ENCODE assay signal across 20 cellular contexts in genomic region chr2:136243638-136244557, GRCh38.
DNase-seq lines count a peak whose midpoint lies in the region; ATAC-seq and TF ChIP-seq lines count a peak whose summit lies in the region.
"Had no signal": no experiment of that assay in that cellular context is flagged by ENCODE, and none has a peak within 500 bp of the region (broad histone marks: within the 10 kb centered on the region; RNA-seq: fewer than 3 reads in every experiment).

No MANE protein-coding gene starts in this region.

- H3K4me1 Mint-ChIP-seq in activated CD8-positive, alpha-beta T cell treated with anti-CD3 and anti-CD28 coated beads for 36 hours (ENCODE audit: low read depth): peaks cover 35% of the 10 kb centered on the region
- peaks cover 50 to 87% (median 79%) of the 10 kb centered on the region in 3 donors for H3K4me1 Mint-ChIP-seq in naive B cell
- H3K4me1 Mint-ChIP-seq in stimulated activated naive B cell treated with anti-CD40 and anti-IgM and Interleukin-4, amounts not matched to agents 10 μg/mL and 1 μg/mL and 100 μg/mL, for 72 hours: peaks cover 54 to 97% of the 10 kb centered on the region in 2 donors

- ATAC-seq in left ventricle myocardium superior (peak; percentile 15), right cardiac atrium (no peak), naive B cell (ENCODE audit: low read depth in 2 of 2) (no peak)
- no peak for ATAC-seq in activated CD8-positive, alpha-beta T cell treated with anti-CD3 and anti-CD28 coated beads for 36 hours
- ATAC-seq in stimulated activated naive B cell treated with anti-CD40 and anti-IgM and Interleukin-4, amounts not matched to agents 10 μg/mL and 1 μg/mL and 100 μg/mL, for 72 hours (replicated peaks): no peak
- ATAC-seq: activated CD4-positive, alpha-beta T cell treated with anti-CD3 and anti-CD28 coated beads for 36 hours; Panc1 had no signal

- H3K4me1 ChIP-seq in right cardiac atrium (ENCODE audit: control insufficient read depth, insufficient read depth, low read length): peaks cover 3% of the 10 kb centered on the region

- TF ChIP-seq CTCF in activated CD8-positive, alpha-beta T cell treated with anti-CD3 and anti-CD28 coated beads for 36 hours (IDR thresholded peaks at IDR 0.05): no peak

- peak overlapping the region; percentile 9 for H3K27ac Mint-ChIP-seq in activated CD8-positive, alpha-beta T cell treated with anti-CD3 and anti-CD28 coated beads for 36 hours
- H3K27ac Mint-ChIP-seq in naive B cell: peak overlapping the region; percentile 33 to 98 (median 92)
- peak overlapping the region; percentile 95 for H3K27ac Mint-ChIP-seq in stimulated activated naive B cell treated with anti-CD40 and anti-IgM and Interleukin-4, amounts not matched to agents 10 μg/mL and 1 μg/mL and 100 μg/mL, for 72 hours
- H3K27ac Mint-ChIP-seq: stimulated activated naive CD8-positive, alpha-beta T cell treated with anti-CD3 and anti-CD28 coated beads, Interleukin-15, Interleukin-2, amounts not matched to agents 100 ng/mL and 50 ng/mL, for 24 hours had no signal

- no peak overlapping the region for H3K4me3 ChIP-seq in right cardiac atrium (ENCODE audit: low read length)
- H3K4me3 ChIP-seq: dorsolateral prefrontal cortex, lung had no signal

- CTCF ChIA-PET in activated CD8-positive, alpha-beta T cell treated with anti-CD3 and anti-CD28 coated beads for 36 hours (lab: Charles Lee): interaction anchor here (0.7 kb wide), 1 partner anchor 32 kb away, joined by 4 read pairs; no protein-coding TSS in a partner anchor

- H3K27me3 Mint-ChIP-seq in activated CD8-positive, alpha-beta T cell treated with anti-CD3 and anti-CD28 coated beads for 36 hours: no peaks in the 10 kb centered on the region
- no peaks in the 10 kb centered on the region for H3K27me3 Mint-ChIP-seq in naive B cell
- no peaks in the 10 kb centered on the region for H3K27me3 Mint-ChIP-seq in stimulated activated naive B cell treated with anti-CD40 and anti-IgM and Interleukin-4, amounts not matched to agents 10 μg/mL and 1 μg/mL and 100 μg/mL, for 72 hours
- H3K27me3 Mint-ChIP-seq: activated CD4-positive, alpha-beta T cell treated with anti-CD3 and anti-CD28 coated beads for 36 hours; CD4-positive, alpha-beta memory T cell; stimulated activated naive CD8-positive, alpha-beta T cell treated with anti-CD3 and anti-CD28 coated beads, Interleukin-15, Interleukin-2, amounts not matched to agents 100 ng/mL and 50 ng/mL, for 24 hours had no signal

- H3K27ac ChIP-seq in right cardiac atrium (ENCODE audit: low read length): no peak overlapping the region
- H3K27ac ChIP-seq: dorsolateral prefrontal cortex had no signal

- no peaks in the 10 kb centered on the region for H3K36me3 Mint-ChIP-seq in activated CD8-positive, alpha-beta T cell treated with anti-CD3 and anti-CD28 coated beads for 36 hours (ENCODE audit: low read depth)
- no peaks in the 10 kb centered on the region for H3K36me3 Mint-ChIP-seq in naive B cell
- peaks cover 0 to 2% of the 10 kb centered on the region in 2 donors for H3K36me3 Mint-ChIP-seq in stimulated activated naive B cell treated with anti-CD40 and anti-IgM and Interleukin-4, amounts not matched to agents 10 μg/mL and 1 μg/mL and 100 μg/mL, for 72 hours
- H3K36me3 Mint-ChIP-seq: CD4-positive, alpha-beta memory T cell had no signal

- intact Hi-C loops in left ventricle myocardium superior (cut with micrococcal nuclease): no loop called here
- intact Hi-C loops in right cardiac atrium (cut with DNase I): no loop called here
- intact Hi-C loops in activated CD8-positive, alpha-beta T cell treated with anti-CD3 and anti-CD28 coated beads for 36 hours (cut with micrococcal nuclease): no loop called here

- DNase-seq in left ventricle myocardium superior (no peak), right cardiac atrium (no peak), naive B cell (no peak), OCI-M2 (lab: John Stamatoyannopoulos, UW; ENCODE audit: unreplicated experiment) (no peak), H4 (ENCODE audit: low spot score) (no peak)
- no peak for DNase-seq in activated CD8-positive, alpha-beta T cell treated with anti-CD3 and anti-CD28 coated beads for 36 hours
- no peak for DNase-seq in stimulated activated naive B cell treated with anti-CD40 and anti-IgM and Interleukin-4, amounts not matched to agents 10 μg/mL and 1 μg/mL and 100 μg/mL, for 72 hours
- DNase-seq in activated CD4-positive, CD25-positive, alpha-beta regulatory T cell treated with anti-CD3 and anti-CD28 coated beads, Interleukin-2, amount 50 U/mL, for 72 hours: no peak
- DNase-seq: activated CD4-positive, alpha-beta T cell treated with anti-CD3 and anti-CD28 coated beads for 36 hours; activated CD8-positive, alpha-beta memory T cell treated with anti-CD3 and anti-CD28 coated beads, Interleukin-2, amount 50 U/mL, for 4 hours; CD4-positive, alpha-beta memory T cell; islet precursor cell; NCI-H1694 treated with DMSO at 0.1 percent for 48 hours; NCI-H82; small intestine; trophoblast cell had no signal

- 69% methylated on average over 16 of the region's 16 CpGs for WGBS in right cardiac atrium

- H3K27me3 ChIP-seq in right cardiac atrium (ENCODE audit: control insufficient read depth, insufficient read depth): no peaks in the 10 kb centered on the region
- H3K27me3 ChIP-seq: dorsolateral prefrontal cortex had no signal

- H3K9me3 ChIP-seq in right cardiac atrium (ENCODE audit: control insufficient read depth, low read length): no peaks in the 10 kb centered on the region

- no peaks in the 10 kb centered on the region for H3K9me3 Mint-ChIP-seq in activated CD8-positive, alpha-beta T cell treated with anti-CD3 and anti-CD28 coated beads for 36 hours
- no peaks in the 10 kb centered on the region for H3K9me3 Mint-ChIP-seq in naive B cell
- H3K9me3 Mint-ChIP-seq in stimulated activated naive B cell treated with anti-CD40 and anti-IgM and Interleukin-4, amounts not matched to agents 10 μg/mL and 1 μg/mL and 100 μg/mL, for 72 hours: no peaks in the 10 kb centered on the region
- H3K9me3 Mint-ChIP-seq: stimulated activated naive CD8-positive, alpha-beta T cell treated with anti-CD3 and anti-CD28 coated beads, Interleukin-15, Interleukin-2, amounts not matched to agents 100 ng/mL and 50 ng/mL, for 24 hours had no signal

- POLR2A ChIA-PET in activated CD8-positive, alpha-beta T cell treated with anti-CD3 and anti-CD28 coated beads for 36 hours (lab: Charles Lee): interaction anchor here (1.2 kb wide), 1 partner anchor 10 kb away, joined by 3 read pairs; no protein-coding TSS in a partner anchor

- no peak overlapping the region for H3K4me3 Mint-ChIP-seq in activated CD8-positive, alpha-beta T cell treated with anti-CD3 and anti-CD28 coated beads for 36 hours
- H3K4me3 Mint-ChIP-seq in naive B cell: peak overlapping the region in 4 of 8 donors; percentile 16 to 61 (median 21)
- H3K4me3 Mint-ChIP-seq in stimulated activated naive B cell treated with anti-CD40 and anti-IgM and Interleukin-4, amounts not matched to agents 10 μg/mL and 1 μg/mL and 100 μg/mL, for 72 hours: no peak overlapping the region
- H3K4me3 Mint-ChIP-seq: activated CD4-positive, alpha-beta T cell treated with anti-CD3 and anti-CD28 coated beads for 36 hours; CD4-positive, alpha-beta memory T cell had no signal

Comparison
In these comparisons a context has a peak if more than half of its experiments do, and no peak if none do; other contexts are left out.
1. H3K27ac Mint-ChIP-seq: peak in every context shown above with its lines; median percentile 95 in stimulated activated naive B cell treated with anti-CD40 and anti-IgM and Interleukin-4, amounts not matched to agents 10 μg/mL and 1 μg/mL and 100 μg/mL, for 72 hours; 92 in naive B cell; 9 in activated CD8-positive, alpha-beta T cell treated with anti-CD3 and anti-CD28 coated beads for 36 hours.